ENCODE assay signal across 8 cellular contexts in genomic region chr11:44108260-44108659, GRCh38.
"Had no signal": no experiment of that assay in that cellular context is flagged by ENCODE, and none has a peak within 500 bp of the region (broad histone marks: within the 10 kb centered on the region; RNA-seq: fewer than 3 reads in every experiment).

No MANE protein-coding gene starts in this region.

- H3K4me1 ChIP-seq: HAP-1 had no signal

- H3K4me3 Mint-ChIP-seq: GM23338, H9, HFFc6 had no signal

- H2AFZ ChIP-seq: GM23248, GM23338 had no signal

- H3K4me2 ChIP-seq: GM23338 had no signal

- H3K27ac ChIP-seq: GM23248 had no signal

- H3K9me3 ChIP-seq: HAP-1 had no signal

- H3K27ac Mint-ChIP-seq: GM23338, HFFc6 had no signal

- H3K4me3 ChIP-seq: GM23248, GM23338, HAP-1 had no signal

- H3K9me3 Mint-ChIP-seq: GM23338, H9, HFFc6 had no signal

- H3K9ac ChIP-seq: GM23248 had no signal

- DNase-seq: GM23248, GOT3, H7, H9, HCEC 1CT, HFFc6 had no signal
